Comparison of ENCODE assay signal across 31 cellular contexts in genomic region chr7:112238330-112238729, GRCh38.
"Had no signal": no experiment of that assay in that cellular context is flagged by ENCODE, and none has a peak within 500 bp of the region (broad histone marks: within the 10 kb centered on the region; RNA-seq: fewer than 3 reads in every experiment).

No MANE protein-coding gene starts in this region.

- DNase-seq: activated B cell treated with CpG ODN at 0.5 μM for 24 hours; activated CD4-positive, alpha-beta memory T cell treated with anti-CD3 and anti-CD28 coated beads, Interleukin-2, amount 10 ng/mL, durations not matched to agents 7 days and 5 days; activated CD4-positive, alpha-beta T cell treated with anti-CD3 and anti-CD28 coated beads for 4 hours; activated CD4-positive, CD25-positive, alpha-beta regulatory T cell treated with anti-CD3 and anti-CD28 coated beads, Interleukin-2, amount 50 U/mL, for 72 hours; activated CD8-positive, alpha-beta memory T cell treated with anti-CD3 and anti-CD28 coated beads for 24 hours; activated CD8-positive, alpha-beta memory T cell treated with anti-CD3 and anti-CD28 coated beads, Interleukin-2, amount 10 ng/mL, durations not matched to agents 7 days and 5 days; activated CD8-positive, alpha-beta memory T cell treated with anti-CD3 and anti-CD28 coated beads, Interleukin-2, amount 50 U/mL, for 48 hours; activated effector memory CD4-positive, alpha-beta T cell treated with Interleukin-2 at 50 U/mL for 16 hours; activated naive CD4-positive, alpha-beta T cell treated with anti-CD3 and anti-CD28 coated beads, Interleukin-2, amount 50 U/mL, for 16 hours; activated naive CD8-positive, alpha-beta T cell treated with anti-CD3 and anti-CD28 coated beads for 36 hours; activated T-cell treated with anti-CD3 and anti-CD28 coated beads, Interleukin-2, amount 50 U/mL, for 48 hours; amniotic stem cell; aorta; brain microvascular endothelial cell; NCI-H1105; NCI-H1417 treated with DMSO at 0.1 percent for 48 hours; NCI-H187 treated with DMSO at 0.1 percent for 48 hours; NCI-H2081; NCI-H2171 treated with DMSO at 0.1 percent for 48 hours; NCI-H2227 treated with DMSO at 0.1 percent for 48 hours; NCI-H446; NCI-H510A treated with DMSO at 0.1 percent for 48 hours; NK-92 treated with Interleukin-12 subunit alpha and Interleukin-12 subunit beta, amount 100 ng/mL, for 24 hours; SHP77; SK-N-SH; T-cell; T-helper 17 cell had no signal

- H3K27me3 ChIP-seq: brain microvascular endothelial cell, cardiac muscle cell, SJSA1 had no signal

- H3K4me2 ChIP-seq: KMS-11, SK-N-SH had no signal

- H3K4me1 ChIP-seq: SJSA1 had no signal

- H3K36me3 ChIP-seq: brain microvascular endothelial cell, cardiac muscle cell, SJSA1 had no signal

- H3K27ac ChIP-seq: brain microvascular endothelial cell, cardiac muscle cell, KMS-11, SJSA1 had no signal

- H3K9me3 ChIP-seq: SJSA1, SK-N-SH had no signal

- H3K9ac ChIP-seq: KMS-11, SK-N-SH had no signal

- H3K4me3 ChIP-seq: cardiac muscle cell, PC-9, SJSA1 had no signal
